22 cellular contexts compared by ENCODE assay signal in genomic region chr2:62642429-62643099, GRCh38.
DNase-seq lines count a peak whose midpoint lies in the region; ATAC-seq, FAIRE-seq and TF ChIP-seq lines count a peak whose summit lies in the region.
"Had no signal": no experiment of that assay in that cellular context is flagged by ENCODE, and none has a peak within 500 bp of the region (broad histone marks: within the 10 kb centered on the region; RNA-seq: fewer than 3 reads in every experiment).

No MANE protein-coding gene starts in this region.

- H3K36me3 ChIP-seq in cardiac muscle cell (no peaks in the 10 kb centered on the region), keratinocyte (ENCODE audit: control insufficient read depth in 2 of 2, extremely low read depth in 1 of 2, insufficient read depth in 2 of 2, low read length in 2 of 2) (no peaks in the 10 kb centered on the region), spleen (no peaks in the 10 kb centered on the region)
- H3K36me3 ChIP-seq: BLaER1 treated with 17β-estradiol and CSF1 and Interleukin-3, amounts not matched to agents 10 nM and 100 nM; MG63 had no signal

- peak; percentile 17 for FAIRE-seq in keratinocyte (lab: Jason Lieb, UNC)
- FAIRE-seq: GM12891, K562, RCC 7860 had no signal

- H3K27ac Mint-ChIP-seq in nephron = peak overlapping the region; percentile 59 to 96 (median 93)
- H3K27ac Mint-ChIP-seq: CD4-positive, alpha-beta memory T cell had no signal

- no peaks in the 10 kb centered on the region for H3K79me2 ChIP-seq in keratinocyte (ENCODE audit: control insufficient read depth, insufficient read depth, low read length)

- 67 to 88% (median 78%) methylated on average over 2 of the region's 2 CpGs for WGBS in spleen, 5 donors

- no peak for TF ChIP-seq POLR2A in spleen (IDR thresholded peaks at IDR 0.05)

- no peaks in the 10 kb centered on the region for H3K9me3 ChIP-seq in cardiac muscle cell (ENCODE audit: low read depth)
- H3K9me3 ChIP-seq in keratinocyte (ENCODE audit: control insufficient read depth, low read depth, low read length) = no peaks in the 10 kb centered on the region
- H3K9me3 ChIP-seq in spleen = peaks cover 0 to 5% (median 0%) of the 10 kb centered on the region in 8 donors
- H3K9me3 ChIP-seq: BLaER1 treated with 17β-estradiol and CSF1 and Interleukin-3, amounts not matched to agents 10 nM and 100 nM had no signal

- intact Hi-C loops in Right ventricle myocardium superior (cut with DNase I) (no loop called here), spleen (cut with DNase I; ENCODE audit: low total_unique reads) (no loop called here)

- dilution Hi-C loops in keratinocyte (cut with MboI; ENCODE audit: extremely low pct_ligation_motif_present, low sequenced_read_pairs) = no loop called here

- H3K4me3 Mint-ChIP-seq in nephron = no peak overlapping the region
- H3K4me3 Mint-ChIP-seq: CD4-positive, alpha-beta memory T cell had no signal

- no peak overlapping the region for H3K4me2 ChIP-seq in keratinocyte (ENCODE audit: control insufficient read depth, extremely low read depth, insufficient read depth, low read depth, low read length)
- H3K4me2 ChIP-seq: BLaER1 treated with 17β-estradiol and CSF1 and Interleukin-3, amounts not matched to agents 10 nM and 100 nM had no signal

- ATAC-seq in Right ventricle myocardium superior (ENCODE audit: poor library complexity) (no peak), GM18907 (IDR thresholded peaks at IDR 0.05; ENCODE audit: unreplicated experiment) (no peak), HG02870 (IDR thresholded peaks at IDR 0.05; ENCODE audit: unreplicated experiment) (no peak)
- ATAC-seq: K562 had no signal

- H3K27ac ChIP-seq in cardiac muscle cell (peak overlapping the region; percentile 18), keratinocyte (ENCODE audit: control insufficient read depth, insufficient read depth, low read length) (no peak overlapping the region), spleen (no peak overlapping the region)
- H3K27ac ChIP-seq: 22Rv1; BLaER1 treated with 17β-estradiol and CSF1 and Interleukin-3, amounts not matched to agents 10 nM and 100 nM; GM23248 had no signal

- no peaks in the 10 kb centered on the region for H3K36me3 Mint-ChIP-seq in nephron (ENCODE audit: low read depth)
- H3K36me3 Mint-ChIP-seq: CD4-positive, alpha-beta memory T cell had no signal

- H3K9me3 Mint-ChIP-seq in nephron = peaks cover 14% of the 10 kb centered on the region

- no peaks in the 10 kb centered on the region for H4K20me1 ChIP-seq in keratinocyte (ENCODE audit: control insufficient read depth, extremely low read depth, insufficient read depth, low read length)
- H4K20me1 ChIP-seq: BLaER1 treated with 17β-estradiol and CSF1 and Interleukin-3, amounts not matched to agents 10 nM and 100 nM had no signal

- no peak overlapping the region for H2AFZ ChIP-seq in keratinocyte (ENCODE audit: control insufficient read depth, low read length)

- no peaks in the 10 kb centered on the region for H3K27me3 Mint-ChIP-seq in nephron (ENCODE audit: low read depth)

- H3K4me1 ChIP-seq in cardiac muscle cell (ENCODE audit: low read depth) (peaks cover 25% of the 10 kb centered on the region), keratinocyte (ENCODE audit: control insufficient read depth, extremely low read depth, insufficient read depth, low read length) (peaks cover 6% of the 10 kb centered on the region), spleen (peaks cover 0 to 20% (median 9%) of the 10 kb centered on the region in 6 donors)

- no peak for DNase-seq in cardiac muscle cell (ENCODE audit: low read depth in 1 of 2, low spot score in 1 of 2)
- no peak for DNase-seq in Right ventricle myocardium superior
- no peak for DNase-seq in keratinocyte (ENCODE audit: low read depth, low spot score)
- DNase-seq in spleen = no peak
- DNase-seq in HUDEP-2 (lab: John Stamatoyannopoulos, UW; ENCODE audit: unreplicated experiment in 76 of 76) = no peak
- DNase-seq: CD4-positive, alpha-beta memory T cell; GM23248; MG63; NCI-H1048; NCI-H1417 treated with DMSO at 0.1 percent for 48 hours; NCI-H187; NCI-H446; NCI-H526 treated with DMSO at 0.1 percent for 48 hours; OCI-M1 had no signal

- no peaks in the 10 kb centered on the region for H3K9me1 ChIP-seq in keratinocyte (ENCODE audit: control insufficient read depth, extremely low read depth, insufficient read depth, low read length)

- H3K27me3 ChIP-seq in cardiac muscle cell = no peaks in the 10 kb centered on the region
- H3K27me3 ChIP-seq in keratinocyte (ENCODE audit: control insufficient read depth, extremely low read depth, insufficient read depth, low read length) = no peaks in the 10 kb centered on the region
- no peaks in the 10 kb centered on the region for H3K27me3 ChIP-seq in spleen (replicated peaks in 1 of 7)
- H3K27me3 ChIP-seq: BLaER1 treated with 17β-estradiol and CSF1 and Interleukin-3, amounts not matched to agents 10 nM and 100 nM; MG63 had no signal

- peaks cover 19% of the 10 kb centered on the region for H3K4me1 Mint-ChIP-seq in nephron

- H3K4me3 ChIP-seq in cardiac muscle cell (no peak overlapping the region), keratinocyte (ENCODE audit: control insufficient read depth in 2 of 3, extremely low read depth in 1 of 3, insufficient read depth in 2 of 3, low read depth in 1 of 3, low read length in 3 of 3) (no peak overlapping the region), spleen (no peak overlapping the region)
- H3K4me3 ChIP-seq: BLaER1 treated with 17β-estradiol and CSF1 and Interleukin-3, amounts not matched to agents 10 nM and 100 nM; GM23248; K562; MG63 had no signal

- no peak for TF ChIP-seq CTCF in cardiac muscle cell (IDR thresholded peaks at IDR 0.05; ENCODE audit: low read depth, low read length)
- no peak for TF ChIP-seq CTCF in keratinocyte (optimal IDR thresholded peaks at IDR 0.05 in 1 of 3, IDR thresholded peaks at IDR 0.05 in 1 of 3, conservative IDR thresholded peaks at IDR 0.05 in 1 of 3; ENCODE audit: extremely low read depth in 1 of 3, insufficient read depth in 2 of 3, low read length in 3 of 3)
- TF ChIP-seq CTCF in nephron (IDR thresholded peaks at IDR 0.05; ENCODE audit: unreplicated experiment in 3 of 3) = no peak
- TF ChIP-seq CTCF in spleen (IDR thresholded peaks at IDR 0.05 in 8 of 11, conservative IDR thresholded peaks at IDR 0.05 in 3 of 11) = no peak

- H3K9ac ChIP-seq in keratinocyte (ENCODE audit: control insufficient read depth, extremely low read depth, insufficient read depth, low read length) = no peak overlapping the region
- H3K9ac ChIP-seq: BLaER1 treated with 17β-estradiol and CSF1 and Interleukin-3, amounts not matched to agents 10 nM and 100 nM; GM23248 had no signal
